In the genomic region with DNA sequence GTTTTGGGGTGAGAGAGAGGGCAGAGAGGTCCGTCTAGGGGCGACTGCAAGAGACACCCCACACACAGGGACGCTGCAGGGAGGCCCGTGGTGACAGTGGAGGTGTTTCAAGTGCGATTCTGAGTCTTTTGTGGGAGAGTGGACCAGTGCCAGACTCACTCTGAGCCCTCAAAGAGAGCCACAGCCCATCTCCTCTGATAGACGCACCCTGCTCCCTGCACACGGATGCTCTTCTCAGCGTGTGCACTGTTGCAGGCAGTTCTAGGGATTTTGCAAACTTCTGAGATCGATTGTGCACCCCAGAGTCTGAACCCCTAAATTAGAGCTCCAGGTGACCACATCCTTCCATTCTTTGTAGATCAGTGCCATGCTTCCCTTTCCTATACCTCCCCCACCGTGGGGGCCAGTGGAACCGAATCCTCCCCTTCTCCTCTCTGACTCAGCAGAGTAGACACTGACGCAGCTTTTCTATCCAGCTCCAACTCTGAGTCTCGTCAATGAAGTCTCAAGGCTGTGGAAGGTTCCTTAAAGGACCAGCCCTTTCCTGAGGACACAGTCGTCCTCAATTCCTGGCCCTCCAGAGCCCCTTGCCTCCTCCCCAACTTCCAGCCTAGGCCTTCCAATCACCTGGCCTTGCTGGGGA, we compare ENCODE assay signal across 1 cellular context.
TF ChIP-seq lines count a peak whose summit lies in the region.

No MANE protein-coding gene starts in this region.

TF ChIP-seq in GM23338, 12 proteins besides CTCF, POLR2A, EP300 and RAD21 (continued from another document):
- no peak for TF ChIP-seq ZNF462 (CRISPR knock-in tag; IDR thresholded peaks at IDR 0.05)
